ENCODE assay signal across 23 cellular contexts in the genomic region with DNA sequence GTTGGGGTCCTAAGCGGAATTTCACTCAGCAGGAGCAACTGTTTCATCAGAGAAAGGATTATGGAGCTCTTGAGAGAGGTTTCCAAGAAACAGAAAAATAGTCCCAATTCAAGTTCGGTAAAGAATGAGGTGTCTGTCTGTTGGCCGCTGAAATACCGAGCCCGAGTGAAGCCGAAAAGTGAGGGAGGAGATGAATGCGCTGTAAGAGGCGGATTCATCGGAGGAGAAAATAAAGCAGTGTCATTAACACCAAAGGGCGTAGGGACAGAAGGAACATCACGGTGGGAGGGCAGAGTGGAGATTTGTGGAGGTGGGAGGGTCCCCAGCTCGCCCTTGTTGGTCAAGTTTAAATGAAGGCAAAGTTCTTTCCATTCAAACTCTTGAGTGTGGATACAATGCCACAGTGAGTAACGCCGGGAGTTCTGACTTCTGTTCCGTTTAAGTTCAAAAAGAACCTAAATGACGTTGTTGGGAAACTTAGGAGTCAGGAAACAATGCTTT. TPM values are rescaled to one million over a fixed set of nuclear protein-coding genes. Genes with fewer than 3 reads are reported as not detected.
DNase-seq lines count a peak whose midpoint lies in the region; ATAC-seq, FAIRE-seq and TF ChIP-seq lines count a peak whose summit lies in the region.
"Had no signal": no experiment of that assay in that cellular context is flagged by ENCODE, and none has a peak within 500 bp of the region (broad histone marks: within the 10 kb centered on the region; RNA-seq: fewer than 3 reads in every experiment).

No MANE protein-coding gene starts in this region.

- H3K4me1 Mint-ChIP-seq in MCF 10A (ENCODE audit: insufficient read depth, unreplicated experiment) = no peaks in the 10 kb centered on the region

- H2AFZ ChIP-seq in HepG2 (ENCODE audit: low read length) = no peak overlapping the region
- peak overlapping the region; percentile 86 for H2AFZ ChIP-seq in osteoblast (ENCODE audit: low read length)
- H2AFZ ChIP-seq: hepatocyte had no signal

- H3K36me3 ChIP-seq in HepG2 (replicated peaks in 1 of 2; ENCODE audit: control insufficient read depth in 1 of 2, insufficient read depth in 2 of 2, low read length in 2 of 2) (no peaks in the 10 kb centered on the region), right lobe of liver (no peaks in the 10 kb centered on the region), osteoblast (ENCODE audit: insufficient read depth, low read length) (no peaks in the 10 kb centered on the region)
- H3K36me3 ChIP-seq: adrenal gland, esophagus squamous epithelium, prostate gland had no signal

- in situ Hi-C loops in HepG2 (cut with HindIII; ENCODE audit: extremely low pct_ligation_motif_present, low pct_unique_long_range_greater_than_20kb) = no loop called here

- CTCF ChIA-PET in HepG2 (lab: Yijun Ruan, JAX; ENCODE audit: low intra/inter-chr PET ratio, low total read pairs) (no interaction called here), MCF 10A (lab: Yijun Ruan, JAX) (interaction anchor here (0.7 to 2.0 kb wide), 6 partner anchors 13 to 327 kb away, joined by 3 to 11 read pairs (median 4); no protein-coding TSS in a partner anchor)

- DNase-seq in HepG2 (ENCODE audit: low spot score) (no peak), right lobe of liver (no peak), epithelial cell of proximal tubule (ENCODE audit: low read depth) (peak; percentile 6), osteoblast (ENCODE audit: insufficient read length, low spot score, missing footprints) (no peak), MCF 10A (ENCODE audit: unreplicated experiment) (no peak), CD1c-positive myeloid dendritic cell (ENCODE audit: extremely low spot score) (no peak), T-helper 9 cell (no peak)
- DNase-seq: 8988T; activated CD8-positive, alpha-beta T cell treated with anti-CD3 and anti-CD28 coated beads, Interleukin-2, amount 10 ng/mL, durations not matched to agents 7 days and 5 days; adrenal gland; DND-41; esophagus squamous epithelium; kidney glomerular epithelial cell; NCI-H1417 treated with DMSO at 0.1 percent for 48 hours; NCI-H510A treated with DMSO at 0.1 percent for 48 hours; OCI-M1; stimulated activated CD4-positive, alpha-beta T cell treated with anti-CD3 and anti-CD28 coated beads, Interleukin-2, amount 100 ng/mL, for 48 hours had no signal

- no peaks in the 10 kb centered on the region for H3K36me3 Mint-ChIP-seq in MCF 10A (ENCODE audit: insufficient read depth, unreplicated experiment)

- no peaks in the 10 kb centered on the region for H3K79me2 ChIP-seq in HepG2 (ENCODE audit: insufficient read depth, low read length)
- H3K79me2 ChIP-seq in osteoblast (ENCODE audit: insufficient read depth, low read length) = no peaks in the 10 kb centered on the region
- H3K79me2 ChIP-seq: hepatocyte had no signal

- H3K4me3 Mint-ChIP-seq in MCF 10A (ENCODE audit: unreplicated experiment) = no peak overlapping the region
- H3K4me3 Mint-ChIP-seq: activated CD8-positive, alpha-beta T cell treated with anti-CD3 and anti-CD28 coated beads, Interleukin-2, amount 10 ng/mL, durations not matched to agents 7 days and 5 days; activated T-helper 1 cell treated with anti-CD3 and anti-CD28 coated beads, Interleukin-12 subunit alpha, Interleukin-12 subunit beta, Interleukin-2, Interleukin-4 antibody, amounts not matched to agents 30 ng/mL and 10 ng/mL and 1 ng/mL, durations not matched to agents 14 hours and 24 hours and 36 hours; dendritic cell treated with granulocyte-macrophage colony-stimulating factor and Interleukin-4, amounts not matched to agents 40 ng/mL and 50 ng/mL, for 4 days had no signal

- TF ChIP-seq POLR2A in HepG2 (IDR thresholded peaks at IDR 0.05; ENCODE audit: insufficient read depth in 1 of 2, low read depth in 2 of 2, low read length in 2 of 2) (no peak), right lobe of liver (IDR thresholded peaks at IDR 0.05) (no peak)

- POLR2A ChIA-PET in HepG2 (lab: Yijun Ruan, JAX) = interaction anchor here (1.4 to 2.0 kb wide), 2 partner anchors 28 to 43 kb away, joined by 3 to 4 read pairs; no protein-coding TSS in a partner anchor
- POLR2A ChIA-PET in MCF 10A (lab: Yijun Ruan, JAX) = interaction anchor here (0.8 to 1.8 kb wide), 4 partner anchors 41 to 284 kb away, joined by 3 to 5 read pairs (median 4); no protein-coding TSS in a partner anchor

- no peaks in the 10 kb centered on the region for H3K9me3 Mint-ChIP-seq in MCF 10A (ENCODE audit: unreplicated experiment)
- H3K9me3 Mint-ChIP-seq: activated T-helper 1 cell treated with anti-CD3 and anti-CD28 coated beads, Interleukin-12 subunit alpha, Interleukin-12 subunit beta, Interleukin-2, Interleukin-4 antibody, amounts not matched to agents 30 ng/mL and 10 ng/mL and 1 ng/mL, durations not matched to agents 14 hours and 24 hours and 36 hours; dendritic cell treated with granulocyte-macrophage colony-stimulating factor and Interleukin-4, amounts not matched to agents 40 ng/mL and 50 ng/mL, for 4 days had no signal

- H3K27ac Mint-ChIP-seq in MCF 10A (ENCODE audit: low read depth, unreplicated experiment) = no peak overlapping the region
- H3K27ac Mint-ChIP-seq: activated CD8-positive, alpha-beta T cell treated with anti-CD3 and anti-CD28 coated beads, Interleukin-2, amount 10 ng/mL, durations not matched to agents 7 days and 5 days; activated T-helper 1 cell treated with anti-CD3 and anti-CD28 coated beads, Interleukin-12 subunit alpha, Interleukin-12 subunit beta, Interleukin-2, Interleukin-4 antibody, amounts not matched to agents 30 ng/mL and 10 ng/mL and 1 ng/mL, durations not matched to agents 14 hours and 24 hours and 36 hours; dendritic cell treated with granulocyte-macrophage colony-stimulating factor and Interleukin-4, amounts not matched to agents 40 ng/mL and 50 ng/mL, for 4 days had no signal

- H3K4me2 ChIP-seq in HepG2 (ENCODE audit: low read depth, low read length) (0 out of 2 replicates have a peak overlapping the region, but pooled peaks have one; percentile 14), osteoblast (ENCODE audit: insufficient read depth, low read length) (peak overlapping the region; percentile 67)
- H3K4me2 ChIP-seq: hepatocyte had no signal

- no peaks in the 10 kb centered on the region for H3K27me3 Mint-ChIP-seq in MCF 10A (ENCODE audit: insufficient read depth, unreplicated experiment)

- H3K4me1 ChIP-seq in HepG2 (ENCODE audit: insufficient read depth, low read length) = peaks cover 19% of the 10 kb centered on the region
- H3K4me1 ChIP-seq in right lobe of liver = no peaks in the 10 kb centered on the region
- peaks cover 7% of the 10 kb centered on the region for H3K4me1 ChIP-seq in osteoblast (ENCODE audit: insufficient read depth, low read length)
- H3K4me1 ChIP-seq: adrenal gland, esophagus squamous epithelium, prostate gland had no signal

- TF ChIP-seq CTCF in HepG2 (CRISPR knock-in tag; IDR thresholded peaks at IDR 0.05) = no peak
- TF ChIP-seq CTCF in right lobe of liver (IDR thresholded peaks at IDR 0.05) = no peak
- TF ChIP-seq CTCF in epithelial cell of proximal tubule (conservative IDR thresholded peaks at IDR 0.05; ENCODE audit: low read depth, low read length) = no peak
- no peak for TF ChIP-seq CTCF in osteoblast (IDR thresholded peaks at IDR 0.05; ENCODE audit: extremely low read depth, low read depth, low read length)
- no peak for TF ChIP-seq CTCF in MCF 10A (IDR thresholded peaks at IDR 0.05; ENCODE audit: unreplicated experiment)

- TF ChIP-seq RAD21 in HepG2 (CRISPR knock-in tag; IDR thresholded peaks at IDR 0.05) = no peak

- H3K9me3 ChIP-seq in HepG2 (ENCODE audit: low read length) (no peaks in the 10 kb centered on the region), right lobe of liver (no peaks in the 10 kb centered on the region), osteoblast (ENCODE audit: low read depth, low read length) (no peaks in the 10 kb centered on the region)
- H3K9me3 ChIP-seq: adrenal gland, esophagus squamous epithelium, prostate gland had no signal

- no peak for FAIRE-seq in HepG2 (lab: Jason Lieb, UNC)
- FAIRE-seq: K562 had no signal

- H3K4me3 ChIP-seq in HepG2 (replicated peaks in 1 of 3; ENCODE audit: insufficient read depth in 1 of 3, low read depth in 2 of 3, low read length in 3 of 3) (no peak overlapping the region), right lobe of liver (no peak overlapping the region), epithelial cell of proximal tubule (ENCODE audit: low read depth, low read length) (peak overlapping the region; percentile 29), osteoblast (ENCODE audit: insufficient read depth, low read length) (peak overlapping the region; percentile 48)
- H3K4me3 ChIP-seq: adrenal gland, esophagus squamous epithelium, hepatocyte, K562, prostate gland had no signal

- no peak overlapping the region for H3K9ac ChIP-seq in HepG2 (ENCODE audit: insufficient read depth, low read depth, low read length)

- WGBS in HepG2 (ENCODE audit: low lambda C conversion rate) = 63% methylated on average over 16 of the region's 16 CpGs
- 80% methylated on average over 16 of the region's 16 CpGs for WGBS in right lobe of liver (ENCODE audit: insufficient coverage, low coverage, low lambda C conversion rate, missing lambda C conversion rate)

- H4K20me1 ChIP-seq in HepG2 (ENCODE audit: insufficient read depth, low read length) = no peaks in the 10 kb centered on the region
- H4K20me1 ChIP-seq in osteoblast (ENCODE audit: insufficient read depth, low read length) = no peaks in the 10 kb centered on the region

- H3K27ac ChIP-seq in HepG2 (ENCODE audit: extremely low read length, insufficient read depth, low read length) = no peak overlapping the region
- no peak overlapping the region for H3K27ac ChIP-seq in right lobe of liver
- peak overlapping the region; percentile 16 for H3K27ac ChIP-seq in osteoblast (ENCODE audit: low read depth, low read length)
- H3K27ac ChIP-seq: adrenal gland, esophagus squamous epithelium, hepatocyte, prostate gland had no signal

- BruUV-seq in HepG2 (replicated peaks; lab: Mats Ljungman, UMichigan) (no TSS peak), MCF 10A (replicated peaks; lab: Mats Ljungman, UMichigan) (no TSS peak)

- ATAC-seq in HepG2 (no peak), right lobe of liver (no peak), GM21576 (IDR thresholded peaks at IDR 0.05; ENCODE audit: unreplicated experiment) (no peak)
- ATAC-seq: activated CD8-positive, alpha-beta T cell treated with anti-CD3 and anti-CD28 coated beads, Interleukin-2, amount 10 ng/mL, durations not matched to agents 7 days and 5 days; K562 had no signal

- H3K27me3 ChIP-seq in HepG2 (ENCODE audit: control insufficient read depth in 1 of 2, insufficient read depth in 2 of 2, low read length in 2 of 2) (no peaks in the 10 kb centered on the region), right lobe of liver (no peaks in the 10 kb centered on the region), osteoblast (ENCODE audit: insufficient read depth, low read length) (no peaks in the 10 kb centered on the region)
- H3K27me3 ChIP-seq: adrenal gland, esophagus squamous epithelium, hepatocyte had no signal

- TF ChIP-seq EP300 in HepG2 (IDR thresholded peaks at IDR 0.05; ENCODE audit: low read depth in 2 of 2, low read length in 2 of 2) (no peak), HepG2 (CRISPR knock-in tag; IDR thresholded peaks at IDR 0.05; ENCODE audit: borderline replicate concordance) (no peak)

- intact Hi-C loops in HepG2 (cut with micrococcal nuclease; ENCODE audit: unreplicated experiment) = no loop called here
- intact Hi-C loops in right lobe of liver (cut with DNase I) = no loop called here
- intact Hi-C loops in MCF 10A (cut with micrococcal nuclease) = no loop called here

RNA-seq across cellular contexts. Expression of gene SLC45A1, which starts 15.7 kb away (rescaled TPM):
- not detected in 2 replicates for total RNA-seq in HepG2 (2016; rRNA removed; fragmentation: Illumina TruSeq; extraction: Trizol)
- not detected in 2 replicates for total RNA-seq in HepG2 (2016; cell fraction: cytosol; rRNA removed; fragmentation: Illumina TruSeq; extraction: Trizol; ENCODE audit: low read depth)
- not detected in 2 replicates for total RNA-seq in HepG2 (2016; cell fraction: insoluble cytoplasmic fraction; rRNA removed; fragmentation: Illumina TruSeq; extraction: Trizol)
- not detected in 2 replicates for total RNA-seq in HepG2 (2016; cell fraction: membrane; rRNA removed; fragmentation: Illumina TruSeq; extraction: Trizol)
- not detected in 2 replicates for total RNA-seq in HepG2 (2016; cell fraction: nucleus; rRNA removed; fragmentation: Illumina TruSeq; extraction: Trizol)
- 0.05 TPM in 1 of 2 replicates, not detected in the other for polyA plus RNA-seq in HepG2 (2011; rRNA removed)
- 0.03 TPM in 1 of 2 replicates, not detected in the other for polyA plus RNA-seq in HepG2 (2011; cell fraction: cytosol; rRNA removed)
- polyA plus RNA-seq in HepG2 (2011; cell fraction: nucleus; rRNA removed) = 0.09 TPM in 1 of 2 replicates, not detected in the other
- polyA plus RNA-seq in HepG2 (2012) = not detected in 2 replicates
- not detected in 2 replicates for polyA plus RNA-seq in HepG2 (2016; cell fraction: cytosol; fragmentation: Illumina TruSeq; extraction: Trizol; ENCODE audit: low read depth)
- polyA plus RNA-seq in HepG2 (2016; cell fraction: insoluble cytoplasmic fraction; fragmentation: Illumina TruSeq; extraction: Trizol; ENCODE audit: low read depth) = not detected in 2 replicates
- not detected in 2 replicates for polyA plus RNA-seq in HepG2 (2016; cell fraction: membrane; fragmentation: Illumina TruSeq; extraction: Trizol; ENCODE audit: low read depth)
- not detected in 2 replicates for polyA plus RNA-seq in HepG2 (2016; cell fraction: nucleus; fragmentation: Illumina TruSeq; extraction: Trizol; ENCODE audit: insufficient read depth, low read depth)
- not detected in 2 replicates for polyA minus RNA-seq in HepG2 (2011; rRNA and poly(A)+ RNA removed; ENCODE audit: low replicate concordance)
- not detected in 2 replicates for polyA minus RNA-seq in HepG2 (2011; cell fraction: cytosol; rRNA and poly(A)+ RNA removed)
- not detected in 2 replicates for polyA minus RNA-seq in HepG2 (2011; cell fraction: nucleus; rRNA and poly(A)+ RNA removed)
- under 1 TPM in 5 of 6 experiments, not detected in 1; 0.13 to 0.53 (median 0.25) TPM for total RNA-seq in right lobe of liver
- 0.22 and 0.63 TPM in 2 replicates for total RNA-seq in epithelial cell of proximal tubule
- total RNA-seq in osteoblast = 1.8 and 2.4 TPM in 2 replicates
- 0.29 and 0.30 TPM in 2 replicates for total RNA-seq in MCF 10A (2022)
- total RNA-seq: K562 had no signal
- polyA plus RNA-seq: K562 had no signal

Comparison
In these comparisons a context has a peak if more than half of its experiments do, and no peak if none do; other contexts are left out.
1. H3K4me3 ChIP-seq: peak in epithelial cell of proximal tubule (single experiment) and osteoblast (single experiment); none in HepG2 (0 of 3) and right lobe of liver (0 of 3).